Comparison of ENCODE assay signal across 27 cellular contexts in genomic region chr15:48922046-48922445, GRCh38. TPM values are rescaled to one million over a fixed set of nuclear protein-coding genes. Genes with fewer than 3 reads are reported as not detected.
"Had no signal": no experiment of that assay in that cellular context is flagged by ENCODE, and none has a peak within 500 bp of the region (broad histone marks: within the 10 kb centered on the region; RNA-seq: fewer than 3 reads in every experiment).

No MANE protein-coding gene starts in this region.

- H3K4me1 Mint-ChIP-seq: immature natural killer cell; mesothelial cell of epicardium; naive B cell; naive thymus-derived CD8-positive, alpha-beta T cell had no signal

- H3K27ac Mint-ChIP-seq: immature natural killer cell; mesothelial cell of epicardium; naive B cell; naive thymus-derived CD8-positive, alpha-beta T cell had no signal

- H3K4me3 ChIP-seq: coronary artery, dorsolateral prefrontal cortex, esophagus muscularis mucosa, gastroesophageal sphincter, heart left ventricle, hepatocyte, left lung, lower lobe of right lung, mucosa of descending colon had no signal

- H3K9me3 Mint-ChIP-seq: immature natural killer cell, mesothelial cell of epicardium had no signal

- H3K79me2 ChIP-seq: hepatocyte had no signal

- H3K4me2 ChIP-seq: hepatocyte had no signal

- H3K27me3 ChIP-seq: dorsolateral prefrontal cortex, esophagus muscularis mucosa, gastroesophageal sphincter, heart left ventricle, hepatocyte had no signal

- DNase-seq: dermis blood vessel endothelial cell; dorsolateral prefrontal cortex; effector CD4-positive, alpha-beta T cell; effector memory CD4-positive, alpha-beta T cell; foreskin keratinocyte; heart left ventricle; hypothalamus; immature natural killer cell; islet precursor cell; kidney; kidney glomerular epithelial cell; left cardiac atrium; left lung; left ventricle myocardium superior; lower lobe of right lung; mesenchymal stem cell; mucosa of descending colon; naive B cell; naive thymus-derived CD8-positive, alpha-beta T cell had no signal

- H3K9me3 ChIP-seq: esophagus muscularis mucosa, gastroesophageal sphincter, heart left ventricle, left lung, lower lobe of right lung, mucosa of descending colon had no signal

- ATAC-seq: foreskin keratinocyte; gastroesophageal sphincter; heart left ventricle; left cardiac atrium; left lung; left ventricle myocardium superior; lower lobe of right lung; mucosa of descending colon; naive thymus-derived CD8-positive, alpha-beta T cell had no signal

- H3K4me3 Mint-ChIP-seq: immature natural killer cell; mesothelial cell of epicardium; naive B cell; naive thymus-derived CD8-positive, alpha-beta T cell had no signal

- H2AFZ ChIP-seq: hepatocyte had no signal

- H3K4me1 ChIP-seq: gastroesophageal sphincter, left lung, lower lobe of right lung had no signal

- H3K36me3 Mint-ChIP-seq: mesothelial cell of epicardium, naive B cell had no signal

- FAIRE-seq: endothelial cell of umbilical vein, frontal cortex, kidney had no signal

- H3K27ac ChIP-seq: coronary artery, dorsolateral prefrontal cortex, esophagus muscularis mucosa, foreskin keratinocyte, gastroesophageal sphincter, heart left ventricle, hepatocyte, left lung, lower lobe of right lung had no signal

- H3K36me3 ChIP-seq: esophagus muscularis mucosa, gastroesophageal sphincter, heart left ventricle, left lung, lower lobe of right lung had no signal

RNA-seq across cellular contexts. Expression of gene SHC4, which starts 41.7 kb away (rescaled TPM):
- total RNA-seq: mesenteric fat pad; naive thymus-derived CD8-positive, alpha-beta T cell had no signal
- polyA plus RNA-seq: endothelial cell of umbilical vein; naive thymus-derived CD8-positive, alpha-beta T cell had no signal
